In the genomic region with DNA sequence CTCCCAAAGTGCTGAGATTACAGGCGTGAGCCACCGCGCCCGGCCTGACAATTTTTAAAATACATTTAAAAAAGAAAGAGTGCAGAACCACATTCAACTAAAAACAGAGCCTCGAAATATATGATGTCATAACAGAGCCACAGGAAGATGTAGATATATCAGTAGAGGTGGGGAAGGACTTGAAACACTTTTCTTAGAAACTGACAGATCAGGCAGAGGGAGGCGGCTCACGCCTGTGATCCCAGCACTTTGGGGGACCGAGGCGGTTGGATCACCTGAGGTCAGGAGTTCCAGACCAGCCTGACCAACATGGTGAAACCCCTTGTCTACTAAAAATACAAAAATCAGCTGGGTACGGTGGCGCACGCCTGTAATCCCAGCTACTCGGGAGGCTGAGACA, we compare ENCODE assay signal across 2 cellular contexts.
TF ChIP-seq lines count a peak whose summit lies in the region.

No MANE protein-coding gene starts in this region.

TF ChIP-seq in K562, 482 proteins besides CTCF, POLR2A, EP300 and RAD21:
- TF ChIP-seq SREBF1 (IDR thresholded peaks at IDR 0.05; ENCODE audit: borderline replicate concordance, low read depth, low read length) (no peak), MIER1 (IDR thresholded peaks at IDR 0.05; ENCODE audit: low read depth) (peak; percentile 77)

TF ChIP-seq in HepG2, 621 proteins besides CTCF, POLR2A, EP300 and RAD21:
- no peak for TF ChIP-seq ATRX (CRISPR knock-in tag; IDR thresholded peaks at IDR 0.05; ENCODE audit: borderline replicate concordance)
- no peak for TF ChIP-seq HDAC2 (CRISPR knock-in tag; IDR thresholded peaks at IDR 0.05)
- TF ChIP-seq, protein P1, sequence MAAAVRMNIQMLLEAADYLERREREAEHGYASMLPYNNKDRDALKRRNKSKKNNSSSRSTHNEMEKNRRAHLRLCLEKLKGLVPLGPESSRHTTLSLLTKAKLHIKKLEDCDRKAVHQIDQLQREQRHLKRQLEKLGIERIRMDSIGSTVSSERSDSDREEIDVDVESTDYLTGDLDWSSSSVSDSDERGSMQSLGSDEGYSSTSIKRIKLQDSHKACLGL (CRISPR knock-in tag; IDR thresholded peaks at IDR 0.05) = no peak
- no peak for TF ChIP-seq ZNF484 (CRISPR knock-in tag; IDR thresholded peaks at IDR 0.05; ENCODE audit: borderline replicate concordance, low read depth)
- TF ChIP-seq POLR2AphosphoS5 (IDR thresholded peaks at IDR 0.05; ENCODE audit: low read depth, low read length) = no peak
- TF ChIP-seq ATF7 (IDR thresholded peaks at IDR 0.05) = peak; percentile 68
- TF ChIP-seq ATF7 (CRISPR knock-in tag; IDR thresholded peaks at IDR 0.05) = no peak
